In the genomic region with DNA sequence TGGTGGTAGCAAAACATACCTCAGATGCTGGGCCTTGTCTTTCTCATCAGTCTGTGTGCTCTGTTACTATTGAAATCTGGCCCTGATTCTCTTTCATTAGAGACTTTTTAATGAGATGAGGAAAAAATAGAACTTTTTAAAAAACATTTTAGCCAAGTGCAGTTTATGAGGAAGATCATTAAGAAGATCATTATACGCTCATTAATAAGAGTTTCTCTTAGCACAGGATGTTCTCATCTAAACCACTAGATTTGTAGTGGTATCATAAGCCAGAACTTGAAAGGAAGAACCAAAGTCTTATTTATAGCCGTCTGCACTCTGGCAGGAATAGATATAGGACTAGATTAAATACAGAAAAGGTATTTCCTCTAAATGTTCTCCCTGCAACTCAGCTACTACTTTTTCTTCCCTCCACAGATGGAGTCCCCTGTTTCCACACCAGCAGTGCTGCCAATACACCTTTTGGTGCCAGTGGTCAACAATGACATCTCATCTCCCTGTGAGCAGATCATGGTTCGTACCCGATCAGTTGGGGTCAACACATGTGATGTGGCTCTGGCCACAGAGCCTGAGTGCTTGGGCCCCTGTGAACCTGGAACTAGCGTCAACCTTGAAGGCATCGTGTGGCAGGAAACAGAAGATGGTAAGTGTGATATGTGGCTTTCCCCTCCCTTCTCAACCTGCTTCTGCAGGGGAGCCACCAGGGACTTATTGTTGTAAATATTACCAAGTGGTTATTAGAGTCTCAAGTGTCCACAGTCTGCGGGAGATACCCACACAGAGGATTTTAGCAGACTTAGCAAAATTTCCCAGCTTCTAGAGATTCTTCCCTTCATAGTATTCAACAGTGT, we compare ENCODE assay signal across 9 cellular contexts.
DNase-seq lines count a peak whose midpoint lies in the region; ATAC-seq, FAIRE-seq and TF ChIP-seq lines count a peak whose summit lies in the region.
"Had no signal": no experiment of that assay in that cellular context is flagged by ENCODE, and none has a peak within 500 bp of the region (broad histone marks: within the 10 kb centered on the region; RNA-seq: fewer than 3 reads in every experiment).

No MANE protein-coding gene starts in this region.

- RAD21 ChIA-PET in GM12878 (lab: Charles Lee; ENCODE audit: unreplicated experiment) = interaction anchor here (0.5 to 8.2 kb wide), 13 partner anchors 12 to 272 kb away, joined by 3 to 149 read pairs (median 4); no protein-coding TSS in a partner anchor

- H3K4me1 Mint-ChIP-seq in T-cell = peaks cover 96% of the 10 kb centered on the region in 3 donors

- POLR2A ChIA-PET in T-cell (lab: Charles Lee) (interaction anchor here in 1 of 2 donors (0.7 kb wide), 1 partner anchor 402 kb away, joined by 3 read pairs; no protein-coding TSS in a partner anchor), GM12878 (lab: Charles Lee) (interaction anchor here (1.4 to 2.9 kb wide), 5 partner anchors 12 to 48 kb away, joined by 3 to 40 read pairs (median 6); no protein-coding TSS in a partner anchor)

- H3K36me3 Mint-ChIP-seq in T-cell = no peaks in the 10 kb centered on the region

- peak; percentile 83 to 87 (median 85) for ATAC-seq in T-cell (replicated peaks in 1 of 4)
- ATAC-seq in GM12878 = peak; percentile 93
- ATAC-seq in stimulated activated naive CD8-positive, alpha-beta T cell treated with anti-CD3 and anti-CD28 coated beads, Interleukin-15, Interleukin-2, amounts not matched to agents 100 U/mL and 50 U/mL, for 24 hours = peak; percentile 76
- ATAC-seq in omental fat pad (ENCODE audit: low FRiP score) = no peak

- no peaks in the 10 kb centered on the region for H3K9me3 Mint-ChIP-seq in T-cell

- H3K4me3 ChIP-seq in cardiac muscle cell (no peak overlapping the region), right atrium auricular region (no peak overlapping the region), GM12878 (no peak overlapping the region)

- BruUV-seq in GM12878 (replicated peaks; lab: Mats Ljungman, UMichigan) = no TSS peak

- peak overlapping the region; percentile 86 for H3K4me2 ChIP-seq in GM12878 (ENCODE audit: control insufficient read depth, insufficient read depth)

- peaks cover 54% of the 10 kb centered on the region for H3K79me2 ChIP-seq in GM12878 (ENCODE audit: control insufficient read depth, insufficient read depth, low read length)

- in situ Hi-C loops in GM12878 (cut with MboI) = no loop called here

- CTCF ChIA-PET in T-cell (lab: Charles Lee) (interaction anchor here in 1 of 2 donors (0.9 to 1.0 kb wide), 2 partner anchors 12 to 192 kb away, joined by 3 to 4 read pairs; no protein-coding TSS in a partner anchor), GM12878 (lab: Yijun Ruan, JAX) (interaction anchor here (0.5 to 2.4 kb wide), 5 partner anchors 13 to 197 kb away, joined by 3 to 16 read pairs (median 7); no protein-coding TSS in a partner anchor)

- peak overlapping the region; percentile 81 to 85 for H3K27ac Mint-ChIP-seq in T-cell

- H3K9ac ChIP-seq in GM12878 (ENCODE audit: control insufficient read depth, insufficient read depth, low read length) = peak overlapping the region; percentile 52; the same call in 1 of the 2 replicates

- SMC1A ChIA-PET in GM12878 (lab: Charles Lee; ENCODE audit: uncharacterized antibody, unreplicated experiment) = interaction anchor here (0.5 to 8.5 kb wide), 22 partner anchors 12 to 479 kb away, joined by 3 to 152 read pairs (median 4); no protein-coding TSS in a partner anchor

- 9% methylated on average over 7 of the region's 7 CpGs for WGBS in GM12878 (ENCODE audit: insufficient coverage, insufficient replicate concordance, low lambda C conversion rate, missing lambda C conversion rate)

- peak; percentile 73 for FAIRE-seq in GM12878 (lab: Jason Lieb, UNC)

- peak; percentile 69 to 74 for TF ChIP-seq EP300 in GM12878 (IDR thresholded peaks at IDR 0.05; ENCODE audit: borderline replicate concordance in 1 of 2, control insufficient read depth in 1 of 2, low read depth in 2 of 2, low read length in 2 of 2)

- H2AFZ ChIP-seq in GM12878 (ENCODE audit: control insufficient read depth, low read depth, low read length) = no peak overlapping the region

- DNase-seq in cardiac muscle cell (ENCODE audit: low read depth in 1 of 2, low spot score in 1 of 2) (no peak), right atrium auricular region (ENCODE audit: low spot score) (no peak), T-cell (peak; percentile 19 to 72 (median 48)), GM12878 (ENCODE audit: low read depth, low spot score) (peak; percentile 96), omental fat pad (ENCODE audit: low spot score) (no peak), kidney tubule cell (ENCODE audit: low spot score) (no peak), GDM1 (lab: John Stamatoyannopoulos, UW) (no peak)
- peak; percentile 51 for DNase-seq in stimulated activated naive CD8-positive, alpha-beta T cell treated with anti-CD3 and anti-CD28 coated beads, Interleukin-15, Interleukin-2, amounts not matched to agents 100 U/mL and 50 U/mL, for 24 hours
- DNase-seq: left cardiac atrium had no signal

- H3K4me1 ChIP-seq in cardiac muscle cell (ENCODE audit: low read depth) (peaks cover 27% of the 10 kb centered on the region), right atrium auricular region (peaks cover 0 to 24% of the 10 kb centered on the region in 2 donors), GM12878 (ENCODE audit: control insufficient read depth, insufficient read depth, low read length) (peaks cover 55% of the 10 kb centered on the region)

- H3K36me3 ChIP-seq in cardiac muscle cell = no peaks in the 10 kb centered on the region
- H3K36me3 ChIP-seq in right atrium auricular region = no peaks in the 10 kb centered on the region
- peaks cover 3% of the 10 kb centered on the region in 2 experiments; a peak in 3 of 4 replicates for H3K36me3 ChIP-seq in GM12878 (ENCODE audit: control insufficient read depth in 2 of 2, insufficient read depth in 2 of 2, low read length in 1 of 2)

- TF ChIP-seq RAD21 in GM12878 (IDR thresholded peaks at IDR 0.05; ENCODE audit: insufficient read depth, low read depth, low read length) = no peak

- no peaks in the 10 kb centered on the region for H3K9me3 ChIP-seq in cardiac muscle cell (ENCODE audit: low read depth)
- no peaks in the 10 kb centered on the region for H3K9me3 ChIP-seq in right atrium auricular region
- no peaks in the 10 kb centered on the region for H3K9me3 ChIP-seq in GM12878 (replicated peaks; ENCODE audit: control insufficient read depth, insufficient read depth, low read length)

- TF ChIP-seq POLR2A in GM12878 (IDR thresholded peaks at IDR 0.05; ENCODE audit: low read depth, low read length) = no peak

- TF ChIP-seq CTCF in cardiac muscle cell (IDR thresholded peaks at IDR 0.05; ENCODE audit: low read depth, low read length) = no peak
- no peak for TF ChIP-seq CTCF in right atrium auricular region (IDR thresholded peaks at IDR 0.05)
- no peak for TF ChIP-seq CTCF in GM12878 (IDR thresholded peaks at IDR 0.05 in 2 of 3, conservative IDR thresholded peaks at IDR 0.05 in 1 of 3; ENCODE audit: control insufficient read depth in 2 of 3, extremely low read depth in 1 of 3, insufficient read depth in 1 of 3, low read depth in 3 of 3, low read length in 3 of 3)
- no peak for TF ChIP-seq CTCF in omental fat pad (IDR thresholded peaks at IDR 0.05)

- H3K4me3 Mint-ChIP-seq in T-cell = peak overlapping the region; percentile 31 to 63 (median 32)

- no peaks in the 10 kb centered on the region for H4K20me1 ChIP-seq in GM12878 (ENCODE audit: control insufficient read depth, insufficient read depth)

- intact Hi-C loops in GM12878 (cut with micrococcal nuclease; ENCODE audit: unreplicated experiment) = loop anchor here (1.0 to 5.0 kb wide), 4 partner anchors 12 to 160 kb away; partner anchors contain the start of gene ZNF609

- H3K27ac ChIP-seq in cardiac muscle cell = peak overlapping the region; percentile 30
- H3K27ac ChIP-seq in right atrium auricular region = no peak overlapping the region
- H3K27ac ChIP-seq in GM12878 (ENCODE audit: control insufficient read depth, insufficient read depth) = peak overlapping the region; percentile 90

- H3K27me3 Mint-ChIP-seq in T-cell = no peaks in the 10 kb centered on the region

- no peaks in the 10 kb centered on the region for H3K27me3 ChIP-seq in cardiac muscle cell
- H3K27me3 ChIP-seq in right atrium auricular region = no peaks in the 10 kb centered on the region
- H3K27me3 ChIP-seq in GM12878 (replicated peaks in 1 of 2; ENCODE audit: control insufficient read depth in 2 of 2, insufficient read depth in 2 of 2, low read length in 1 of 2) = no peaks in the 10 kb centered on the region

TF ChIP-seq in GM12878, 131 proteins besides CTCF, POLR2A, EP300 and RAD21 (continues in another document):
- TF ChIP-seq SIN3A (IDR thresholded peaks at IDR 0.05; ENCODE audit: low read depth, low read length) (no peak), WRNIP1 (IDR thresholded peaks at IDR 0.05; ENCODE audit: borderline replicate concordance, low read depth, low read length) (no peak), JUND (IDR thresholded peaks at IDR 0.05; ENCODE audit: low read depth, low read length) (no peak), ATF7 (IDR thresholded peaks at IDR 0.05; ENCODE audit: low read depth) (peak; percentile 89), SRF (IDR thresholded peaks at IDR 0.05; ENCODE audit: low read depth in 2 of 2, low read length in 2 of 2) (no peak), RCOR1 (conservative IDR thresholded peaks at IDR 0.05; ENCODE audit: low read depth, low read length) (no peak), ESRRA (IDR thresholded peaks at IDR 0.05; ENCODE audit: low read length) (no peak), MYC (IDR thresholded peaks at IDR 0.05; ENCODE audit: insufficient read depth, insufficient read length, insufficient replicate concordance, low read length, severe bottlenecking) (no peak), ZNF274 (IDR thresholded peaks at IDR 0.05; ENCODE audit: insufficient read depth, insufficient read length) (no peak), RUNX3 (IDR thresholded peaks at IDR 0.05; ENCODE audit: low read length) (peak; percentile 79)
- TF ChIP-seq, protein P1, sequence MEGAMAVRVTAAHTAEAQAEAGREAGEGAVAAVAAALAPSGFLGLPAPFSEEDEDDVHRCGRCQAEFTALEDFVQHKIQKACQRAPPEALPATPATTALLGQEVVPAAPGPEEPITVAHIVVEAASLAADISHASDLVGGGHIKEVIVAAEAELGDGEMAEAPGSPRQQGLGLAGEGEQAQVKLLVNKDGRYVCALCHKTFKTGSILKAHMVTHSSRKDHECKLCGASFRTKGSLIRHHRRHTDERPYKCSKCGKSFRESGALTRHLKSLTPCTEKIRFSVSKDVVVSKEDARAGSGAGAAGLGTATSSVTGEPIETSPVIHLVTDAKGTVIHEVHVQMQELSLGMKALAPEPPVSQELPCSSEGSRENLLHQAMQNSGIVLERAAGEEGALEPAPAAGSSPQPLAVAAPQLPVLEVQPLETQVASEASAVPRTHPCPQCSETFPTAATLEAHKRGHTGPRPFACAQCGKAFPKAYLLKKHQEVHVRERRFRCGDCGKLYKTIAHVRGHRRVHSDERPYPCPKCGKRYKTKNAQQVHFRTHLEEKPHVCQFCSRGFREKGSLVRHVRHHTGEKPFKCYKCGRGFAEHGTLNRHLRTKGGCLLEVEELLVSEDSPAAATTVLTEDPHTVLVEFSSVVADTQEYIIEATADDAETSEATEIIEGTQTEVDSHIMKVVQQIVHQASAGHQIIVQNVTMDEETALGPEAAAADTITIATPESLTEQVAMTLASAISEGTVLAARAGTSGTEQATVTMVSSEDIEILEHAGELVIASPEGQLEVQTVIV (IDR thresholded peaks at IDR 0.05; ENCODE audit: borderline replicate concordance, partially characterized antibody) = no peak

Comparison
In these comparisons a context has a peak if more than half of its experiments do, and no peak if none do; other contexts are left out.
1. H3K27ac ChIP-seq: peak in cardiac muscle cell (single experiment) and GM12878 (single experiment); none in right atrium auricular region (0 of 2).
2. DNase-seq: peak in T-cell (34 of 34), GM12878 (single experiment) and stimulated activated naive CD8-positive, alpha-beta T cell treated with anti-CD3 and anti-CD28 coated beads, Interleukin-15, Interleukin-2, amounts not matched to agents 100 U/mL and 50 U/mL, for 24 hours (single experiment); none in cardiac muscle cell (0 of 2), right atrium auricular region (single experiment), omental fat pad (single experiment), kidney tubule cell (single experiment) and GDM1 (single experiment).